In genomic region chr17:21272881-21273839, GRCh38 we compare ENCODE assay signal across 22 cellular contexts. TPM values are rescaled to one million over a fixed set of nuclear protein-coding genes. Genes with fewer than 3 reads are reported as not detected.
DNase-seq lines count a peak whose midpoint lies in the region; ATAC-seq, FAIRE-seq and TF ChIP-seq lines count a peak whose summit lies in the region.
"Had no signal": no experiment of that assay in that cellular context is flagged by ENCODE, and none has a peak within 500 bp of the region (broad histone marks: within the 10 kb centered on the region; RNA-seq: fewer than 3 reads in every experiment).

No MANE protein-coding gene starts in this region.

- no peaks in the 10 kb centered on the region for H3K27me3 ChIP-seq in K562 (ENCODE audit: control insufficient read depth in 2 of 2, insufficient read depth in 2 of 2, low read length in 2 of 2)
- peaks cover 13% of the 10 kb centered on the region for H3K27me3 ChIP-seq in endodermal cell (ENCODE audit: control insufficient read depth, insufficient read depth, low read length, poor library complexity, severe bottlenecking)
- H3K27me3 ChIP-seq: upper lobe of right lung had no signal

- no peaks in the 10 kb centered on the region for H3K9me1 ChIP-seq in K562 (ENCODE audit: control insufficient read depth, insufficient read depth, low read length)

- no peaks in the 10 kb centered on the region for H3K36me3 ChIP-seq in K562 (ENCODE audit: control insufficient read depth, insufficient read depth, low read length)
- H3K36me3 ChIP-seq in endodermal cell (ENCODE audit: control insufficient read depth, insufficient read depth, low read length) = no peaks in the 10 kb centered on the region
- H3K36me3 ChIP-seq: upper lobe of right lung had no signal

- DNase-seq in DMS53 (lab: John Stamatoyannopoulos, UW) = peak; percentile 19
- no peak for DNase-seq in DMS53 treated with DMSO at 0.1 percent for 48 hours (lab: John Stamatoyannopoulos, UW; ENCODE audit: unreplicated experiment)
- peak; percentile 71 for DNase-seq in OCI-M1 (lab: John Stamatoyannopoulos, UW)
- peak; percentile 77 to 85 (median 82) for DNase-seq in K562 (ENCODE audit: extremely low read depth in 1 of 4, low spot score in 3 of 4)
- DNase-seq in neural crest cell (ENCODE audit: low read depth, low spot score) = no peak
- no peak for DNase-seq in GM19238 (ENCODE audit: insufficient read length, low spot score)
- DNase-seq in endodermal cell = no peak
- no peak for DNase-seq in NCI-H2107 treated with DMSO at 0.1 percent for 48 hours (lab: John Stamatoyannopoulos, UW; ENCODE audit: unreplicated experiment)
- DNase-seq: activated CD4-positive, alpha-beta T cell treated with anti-CD3 and anti-CD28 coated beads for 4 hours; activated gamma-delta T cell; AML-193; amniotic stem cell; Caco-2; foreskin melanocyte; hippocampal formation; NCI-H146; nucleus accumbens; upper lobe of right lung had no signal

- H3K27ac Mint-ChIP-seq in neural crest cell (ENCODE audit: unreplicated experiment) (no peak overlapping the region), endodermal cell (no peak overlapping the region)

- H3K9me3 ChIP-seq in K562 (replicated peaks; ENCODE audit: control insufficient read depth, insufficient read depth, low read depth, low read length) (no peaks in the 10 kb centered on the region), endodermal cell (ENCODE audit: control insufficient read depth, low read length) (no peaks in the 10 kb centered on the region)
- H3K9me3 ChIP-seq: Caco-2, upper lobe of right lung had no signal

- H4K20me1 ChIP-seq in K562 (replicated peaks; ENCODE audit: control insufficient read depth, insufficient read depth, low read length) = peaks cover 3% of the 10 kb centered on the region; the same call in 1 of the 2 replicates

- TF ChIP-seq CTCF in K562 (IDR thresholded peaks at IDR 0.05 in 2 of 3, conservative IDR thresholded peaks at IDR 0.05 in 1 of 3; ENCODE audit: insufficient read depth in 2 of 3, low read depth in 1 of 3, low read length in 3 of 3) (no peak), neural crest cell (conservative IDR thresholded peaks at IDR 0.05) (no peak), endodermal cell (conservative IDR thresholded peaks at IDR 0.05) (no peak)

- peak overlapping the region; percentile 10 to 44; a peak in 1 of 4 replicates for H3K9ac ChIP-seq in K562 (ENCODE audit: insufficient read depth in 1 of 2, low read depth in 2 of 2, low read length in 2 of 2)
- no peak overlapping the region for H3K9ac ChIP-seq in endodermal cell (ENCODE audit: extremely low read depth, low read length, poor library complexity, severe bottlenecking)

- H2AFZ ChIP-seq in K562 (ENCODE audit: low read depth, low read length) = peak overlapping the region; percentile 70

- peak; percentile 82 for TF ChIP-seq EP300 in K562 (IDR thresholded peaks at IDR 0.05; ENCODE audit: low read length)

- H3K4me2 ChIP-seq in K562 (ENCODE audit: insufficient read depth, low read length) = peak overlapping the region; percentile 43

- no TSS peak for BruUV-seq in K562 (replicated peaks; lab: Mats Ljungman, UMichigan)

- in situ Hi-C loops in K562 (cut with MboI) = loop anchor here (10.0 kb wide), 1 partner anchor 242 kb away; no protein-coding TSS in a partner anchor

- H3K27ac ChIP-seq in K562 (ENCODE audit: extremely low read depth, low read depth, low read length) (peak overlapping the region; percentile 66; the same call in 2 of the 3 replicates), endodermal cell (ENCODE audit: low read depth, low read length) (no peak overlapping the region)
- H3K27ac ChIP-seq: 22Rv1, epithelial cell of prostate, upper lobe of right lung had no signal

- 24% methylated on average over 12 of the region's 14 CpGs for WGBS in K562 (ENCODE audit: insufficient coverage, low coverage, missing lambda C conversion rate)
- WGBS in endodermal cell (ENCODE audit: insufficient coverage in 1 of 2, insufficient read length in 1 of 2), 2 experiments = 88% methylated on average over 7 to 14 of the region's 14 CpGs

- H3K79me2 ChIP-seq in K562 (ENCODE audit: control insufficient read depth, insufficient read depth, low read length) = no peaks in the 10 kb centered on the region

- H3K9me3 Mint-ChIP-seq in neural crest cell (no peaks in the 10 kb centered on the region), endodermal cell (no peaks in the 10 kb centered on the region)

- POLR2A ChIA-PET in K562 (lab: Yijun Ruan, JAX) = interaction anchor here (0.6 to 0.7 kb wide), 3 partner anchors 13 to 375 kb away, joined by 3 to 4 read pairs (median 3); no protein-coding TSS in a partner anchor

- H3K4me1 Mint-ChIP-seq in neural crest cell = peaks cover 9% of the 10 kb centered on the region
- peaks cover 8% of the 10 kb centered on the region for H3K4me1 Mint-ChIP-seq in endodermal cell

- TF ChIP-seq RAD21 in K562 (CRISPR knock-in tag; conservative IDR thresholded peaks at IDR 0.05 in 1 of 2, IDR thresholded peaks at IDR 0.05 in 1 of 2) = no peak

- peaks cover 28% of the 10 kb centered on the region for H3K27me3 Mint-ChIP-seq in neural crest cell (ENCODE audit: low read depth)
- peaks cover 34% of the 10 kb centered on the region for H3K27me3 Mint-ChIP-seq in endodermal cell (ENCODE audit: insufficient read depth)

- FAIRE-seq in K562 (lab: Jason Lieb, UNC) = peak; percentile 94
- FAIRE-seq: islet of Langerhans had no signal

- peak; percentile 65 for ATAC-seq in K562
- ATAC-seq: upper lobe of right lung had no signal

- H3K4me3 Mint-ChIP-seq in neural crest cell (peak overlapping the region; percentile 9), endodermal cell (no peak overlapping the region)

- CTCF ChIA-PET in K562 (lab: Yijun Ruan, JAX; ENCODE audit: low intra/inter-chr PET ratio) = no interaction called here

- H3K36me3 Mint-ChIP-seq in neural crest cell (ENCODE audit: low read depth) = no peaks in the 10 kb centered on the region
- H3K36me3 Mint-ChIP-seq in endodermal cell (ENCODE audit: low read depth) = no peaks in the 10 kb centered on the region

- H3K4me3 ChIP-seq in K562 (no peak overlapping the region), endodermal cell (ENCODE audit: low read length) (no peak overlapping the region)
- H3K4me3 ChIP-seq: lung, upper lobe of right lung had no signal

- no peak for TF ChIP-seq POLR2A in K562 (conservative IDR thresholded peaks at IDR 0.05)

- H3K4me1 ChIP-seq in K562 (replicated peaks in 1 of 2; ENCODE audit: control insufficient read depth in 2 of 2, insufficient read depth in 2 of 2, low read length in 2 of 2) (peaks cover 28 to 43% of the 10 kb centered on the region in 2 experiments; a peak in 4 of 5 replicates), endodermal cell (ENCODE audit: control insufficient read depth, insufficient read depth, low read length) (peaks cover 7% of the 10 kb centered on the region)

- intact Hi-C loops in K562 (cut with micrococcal nuclease) = no loop called here

RNA-seq across cellular contexts. Expression of gene MAP2K3, which starts 11.4 kb away (rescaled TPM):
- total RNA-seq in K562 (2011; cell fraction: chromatin; rRNA removed; ENCODE audit: low replicate concordance) = 5.2 and 14.1 TPM in 2 replicates
- total RNA-seq in K562 (2011; cell fraction: nucleolus; rRNA removed) = 6.8 and 9.3 TPM in 2 replicates
- 7.1 and 7.6 TPM in 2 replicates for total RNA-seq in K562 (2011; cell fraction: nucleoplasm; rRNA removed)
- 4.4 and 5.9 TPM in 2 replicates for total RNA-seq in K562 (2014; rRNA removed)
- 2.2 and 2.5 TPM in 2 replicates for total RNA-seq in K562 (2014; rRNA removed; fragmentation: Illumina TruSeq; extraction: Trizol)
- total RNA-seq in K562 (2015; rRNA removed; fragmentation: Illumina TruSeq; extraction: Trizol) = 3.5 TPM in 2 replicates
- 14.8 and 16.1 TPM in 2 replicates for total RNA-seq in K562 (2021)
- polyA plus RNA-seq in K562 (2011; rRNA removed) = 2.8 and 3.5 TPM in 2 replicates
- 5.0 and 6.2 TPM in 2 replicates for polyA plus RNA-seq in K562 (2011; cell fraction: cytosol; rRNA removed)
- 5.1 and 5.9 TPM in 2 replicates for polyA plus RNA-seq in K562 (2011; cell fraction: nucleus; rRNA removed)
- 7.0 and 8.3 TPM in 2 replicates for polyA plus RNA-seq in K562 (2012)
- polyA plus RNA-seq in K562 (2014; fragmentation: Illumina TruSeq; extraction: Trizol) = 10.3 and 12.5 TPM in 2 replicates
- polyA plus RNA-seq in K562 (2014; fragmentation: Nextera tagmentation; extraction: Ambion mirVana) = under 1 TPM; 0.18 to 0.38 TPM
- 8.0 and 8.8 TPM in 2 replicates for polyA plus RNA-seq in K562 (2014; rRNA removed)
- polyA minus RNA-seq in K562 (2011; rRNA and poly(A)+ RNA removed) = 1.0 and 2.2 TPM in 2 replicates
- 4.1 and 5.6 TPM in 2 replicates for polyA minus RNA-seq in K562 (2011; cell fraction: cytosol; rRNA and poly(A)+ RNA removed)
- polyA minus RNA-seq in K562 (2011; cell fraction: nucleus; rRNA and poly(A)+ RNA removed) = 2.8 and 3.0 TPM in 2 replicates
- 19.4 and 20.3 TPM in 2 replicates for total RNA-seq in neural crest cell
- 10 to 100 TPM; 31.6 to 37.6 TPM for total RNA-seq in endodermal cell
- 18.6 TPM for polyA plus RNA-seq in endodermal cell (2013, experiment 1 of 2)
- polyA plus RNA-seq in endodermal cell (2013, experiment 2 of 2) = 17.7 TPM

RNA-seq across cellular contexts. Expression of gene NATD1, which starts 19.9 kb away (rescaled TPM):
- total RNA-seq in K562 (2011; cell fraction: chromatin; rRNA removed; ENCODE audit: low replicate concordance) = 1.9 and 6.9 TPM in 2 replicates
- total RNA-seq in K562 (2011; cell fraction: nucleolus; rRNA removed) = 5.3 and 5.5 TPM in 2 replicates
- 3.2 and 3.4 TPM in 2 replicates for total RNA-seq in K562 (2011; cell fraction: nucleoplasm; rRNA removed)
- 2.3 and 2.9 TPM in 2 replicates for total RNA-seq in K562 (2014; rRNA removed)
- total RNA-seq in K562 (2014; rRNA removed; fragmentation: Illumina TruSeq; extraction: Trizol) = 0.55 and 0.61 TPM in 2 replicates
- total RNA-seq in K562 (2015; rRNA removed; fragmentation: Illumina TruSeq; extraction: Trizol) = 0.65 and 0.72 TPM in 2 replicates
- total RNA-seq in K562 (2021) = 5.4 TPM in 2 replicates
- polyA plus RNA-seq in K562 (2011; rRNA removed) = 1.6 and 2.3 TPM in 2 replicates
- 3.1 and 4.2 TPM in 2 replicates for polyA plus RNA-seq in K562 (2011; cell fraction: cytosol; rRNA removed)
- polyA plus RNA-seq in K562 (2011; cell fraction: nucleus; rRNA removed) = 1.5 and 2.5 TPM in 2 replicates
- 2.5 and 8.0 TPM in 2 replicates for polyA plus RNA-seq in K562 (2012)
- 3.7 and 4.5 TPM in 2 replicates for polyA plus RNA-seq in K562 (2014; fragmentation: Illumina TruSeq; extraction: Trizol)
- under 1 TPM; 0.24 to 0.52 TPM for polyA plus RNA-seq in K562 (2014; fragmentation: Nextera tagmentation; extraction: Ambion mirVana)
- polyA plus RNA-seq in K562 (2014; rRNA removed) = 3.7 and 4.2 TPM in 2 replicates
- polyA minus RNA-seq in K562 (2011; rRNA and poly(A)+ RNA removed) = 0.90 and 1.3 TPM in 2 replicates
- 1.9 and 3.1 TPM in 2 replicates for polyA minus RNA-seq in K562 (2011; cell fraction: cytosol; rRNA and poly(A)+ RNA removed)
- polyA minus RNA-seq in K562 (2011; cell fraction: nucleus; rRNA and poly(A)+ RNA removed) = 2.3 and 2.9 TPM in 2 replicates
- total RNA-seq in neural crest cell = 6.3 and 6.7 TPM in 2 replicates
- 10 to 100 TPM; 12.2 to 17.2 TPM for total RNA-seq in endodermal cell
- polyA plus RNA-seq in endodermal cell (2013, experiment 1 of 2) = 15.2 TPM
- 13.7 TPM for polyA plus RNA-seq in endodermal cell (2013, experiment 2 of 2)

RNA-seq across cellular contexts. Expression of gene TMEM11, which starts 59.2 kb away (rescaled TPM):
- total RNA-seq in K562 (2011; cell fraction: chromatin; rRNA removed; ENCODE audit: low replicate concordance) = 22.4 and 35.6 TPM in 2 replicates
- total RNA-seq in K562 (2011; cell fraction: nucleolus; rRNA removed) = 30.8 and 34.7 TPM in 2 replicates
- 28.2 and 29.8 TPM in 2 replicates for total RNA-seq in K562 (2011; cell fraction: nucleoplasm; rRNA removed)
- total RNA-seq in K562 (2014; rRNA removed) = 27.5 and 35.4 TPM in 2 replicates
- total RNA-seq in K562 (2014; rRNA removed; fragmentation: Illumina TruSeq; extraction: Trizol) = 9.4 and 12.0 TPM in 2 replicates
- 17.8 and 18.7 TPM in 2 replicates for total RNA-seq in K562 (2015; rRNA removed; fragmentation: Illumina TruSeq; extraction: Trizol)
- total RNA-seq in K562 (2021) = 28.3 and 30.0 TPM in 2 replicates
- polyA plus RNA-seq in K562 (2011; rRNA removed) = 32.2 and 37.5 TPM in 2 replicates
- polyA plus RNA-seq in K562 (2011; cell fraction: cytosol; rRNA removed) = 53.5 and 101 TPM in 2 replicates
- polyA plus RNA-seq in K562 (2011; cell fraction: nucleus; rRNA removed) = 22.5 and 25.5 TPM in 2 replicates
- polyA plus RNA-seq in K562 (2012) = 17.5 and 27.9 TPM in 2 replicates
- 33.4 and 35.1 TPM in 2 replicates for polyA plus RNA-seq in K562 (2014; fragmentation: Illumina TruSeq; extraction: Trizol)
- polyA plus RNA-seq in K562 (2014; fragmentation: Nextera tagmentation; extraction: Ambion mirVana) = 10 to 100 TPM; 17.4 to 31.9 TPM
- polyA plus RNA-seq in K562 (2014; rRNA removed) = 40.7 and 41.5 TPM in 2 replicates
- polyA minus RNA-seq in K562 (2011; rRNA and poly(A)+ RNA removed) = 16.0 and 21.8 TPM in 2 replicates
- polyA minus RNA-seq in K562 (2011; cell fraction: cytosol; rRNA and poly(A)+ RNA removed) = 13.1 and 16.8 TPM in 2 replicates
- 11.2 and 18.2 TPM in 2 replicates for polyA minus RNA-seq in K562 (2011; cell fraction: nucleus; rRNA and poly(A)+ RNA removed)
- total RNA-seq in neural crest cell = 31.3 and 31.6 TPM in 2 replicates
- 10 to 100 TPM; 26.3 to 28.0 TPM for total RNA-seq in endodermal cell
- 29.6 TPM for polyA plus RNA-seq in endodermal cell (2013, experiment 1 of 2)
- polyA plus RNA-seq in endodermal cell (2013, experiment 2 of 2) = 26.6 TPM

Comparison
In these comparisons a context has a peak if more than half of its experiments do, and no peak if none do; other contexts are left out.
1. DNase-seq: peak in DMS53 (single experiment), OCI-M1 (single experiment) and K562 (4 of 4); none in DMS53 treated with DMSO at 0.1 percent for 48 hours (single experiment), neural crest cell (single experiment), GM19238 (single experiment), endodermal cell (single experiment) and NCI-H2107 treated with DMSO at 0.1 percent for 48 hours (single experiment).